Comparison of ENCODE assay signal across 8 cellular contexts in genomic region chr11:63919267-63920125, GRCh38. TPM values are rescaled to one million over a fixed set of nuclear protein-coding genes. Genes with fewer than 3 reads are reported as not detected.
DNase-seq lines count a peak whose midpoint lies in the region; ATAC-seq, FAIRE-seq and TF ChIP-seq lines count a peak whose summit lies in the region.

No MANE protein-coding gene starts in this region.

- CTCF ChIA-PET in A549 (lab: Yijun Ruan, JAX) (interaction anchor here (0.6 to 3.7 kb wide), 10 partner anchors 9 to 232 kb away, joined by 3 to 30 read pairs (median 6); partner anchors contain the start of genes MARK2 and ZFTA), OCI-LY7 (lab: Charles Lee; ENCODE audit: unreplicated experiment) (interaction anchor here (1.1 kb wide), 1 partner anchor 81 kb away, joined by 4 read pairs; the partner anchor contains the start of gene MARK2)

- DNase-seq in A549 (ENCODE audit: low read depth in 1 of 2, low spot score in 1 of 2): no peak
- DNase-seq in NB4 (ENCODE audit: low read depth): peak; percentile 77
- no peak for DNase-seq in OCI-LY7 (ENCODE audit: low spot score)
- DNase-seq in dedifferentiated amniotic fluid mesenchymal stem cell (ENCODE audit: extremely low spot score): no peak
- DNase-seq in stimulated activated naive CD8-positive, alpha-beta T cell treated with anti-CD3 and anti-CD28 coated beads, Interleukin-15, amount 100 ng/mL, for 72 hours: no peak

- no peaks in the 10 kb centered on the region for H3K9me2 ChIP-seq in OCI-LY7 (ENCODE audit: insufficient read depth, low read length)

- H3K27ac ChIP-seq in A549 (peak overlapping the region; percentile 13 to 92; a peak in 5 of 6 replicates), OCI-LY7 (ENCODE audit: low read depth, low read length, poor library complexity, severe bottlenecking) (no peak overlapping the region)

- H3K9ac ChIP-seq in mucosa of stomach (ENCODE audit: low read length): peak overlapping the region; percentile 52

- H2AFZ ChIP-seq in OCI-LY7 (ENCODE audit: low read length): no peak overlapping the region

- no peak for TF ChIP-seq RAD21 in A549 (conservative IDR thresholded peaks at IDR 0.05 in 1 of 2, IDR thresholded peaks at IDR 0.05 in 1 of 2)

- no peaks in the 10 kb centered on the region for H3K9me3 ChIP-seq in A549
- no peaks in the 10 kb centered on the region for H3K9me3 ChIP-seq in mucosa of stomach (ENCODE audit: control insufficient read depth, low read length)
- H3K9me3 ChIP-seq in OCI-LY7 (ENCODE audit: low read length): no peaks in the 10 kb centered on the region

- H3K4me1 ChIP-seq in A549: peaks cover 37% of the 10 kb centered on the region
- peaks cover 48% of the 10 kb centered on the region for H3K4me1 ChIP-seq in mucosa of stomach (ENCODE audit: control insufficient read depth, insufficient read depth, low read length)
- H3K4me1 ChIP-seq in OCI-LY7 (ENCODE audit: insufficient read depth, low read length, poor library complexity, severe bottlenecking): peaks cover 32% of the 10 kb centered on the region

- H3K36me3 Mint-ChIP-seq in dendritic cell treated with granulocyte-macrophage colony-stimulating factor and Interleukin-4, amounts not matched to agents 40 ng/mL and 50 ng/mL, for 4 days (ENCODE audit: low read depth): no peaks in the 10 kb centered on the region

- ATAC-seq in A549 (no peak), GM18858 (IDR thresholded peaks at IDR 0.05; ENCODE audit: unreplicated experiment) (no peak)
- ATAC-seq in stimulated activated naive CD8-positive, alpha-beta T cell treated with anti-CD3 and anti-CD28 coated beads, Interleukin-15, amount 100 ng/mL, for 72 hours: no peak

- H3K4me3 Mint-ChIP-seq in dendritic cell treated with granulocyte-macrophage colony-stimulating factor and Interleukin-4, amounts not matched to agents 40 ng/mL and 50 ng/mL, for 4 days: peak overlapping the region; percentile 62
- peak overlapping the region in 1 of 2 donors; percentile 71 for H3K4me3 Mint-ChIP-seq in stimulated activated naive CD8-positive, alpha-beta T cell treated with anti-CD3 and anti-CD28 coated beads, Interleukin-15, amount 100 ng/mL, for 72 hours

- no peaks in the 10 kb centered on the region for H3K9me3 Mint-ChIP-seq in dendritic cell treated with granulocyte-macrophage colony-stimulating factor and Interleukin-4, amounts not matched to agents 40 ng/mL and 50 ng/mL, for 4 days
- H3K9me3 Mint-ChIP-seq in stimulated activated naive CD8-positive, alpha-beta T cell treated with anti-CD3 and anti-CD28 coated beads, Interleukin-15, amount 100 ng/mL, for 72 hours: no peaks in the 10 kb centered on the region

- WGBS in A549 (ENCODE audit: missing lambda C conversion rate): 70% methylated on average over 27 of the region's 41 CpGs

- TF ChIP-seq CTCF in A549 (IDR thresholded peaks at IDR 0.05): no peak
- no peak for TF ChIP-seq CTCF in NB4 (IDR thresholded peaks at IDR 0.05; ENCODE audit: low read depth, low read length)
- TF ChIP-seq CTCF in OCI-LY7 (conservative IDR thresholded peaks at IDR 0.05; ENCODE audit: low read length): no peak

- no peak for TF ChIP-seq EP300 in A549 (IDR thresholded peaks at IDR 0.05)

- FAIRE-seq in A549 (lab: Jason Lieb, UNC): no peak

- H3K4me2 ChIP-seq in A549 (peak overlapping the region; percentile 100; the same call in 2 of the 3 replicates), OCI-LY7 (ENCODE audit: low read length) (no peak overlapping the region)

- intact Hi-C loops in dendritic cell treated with granulocyte-macrophage colony-stimulating factor and Interleukin-4, amounts not matched to agents 40 ng/mL and 50 ng/mL, for 4 days (cut with micrococcal nuclease): no loop called here
- intact Hi-C loops in OCI-LY7 (cut with micrococcal nuclease; ENCODE audit: unreplicated experiment): no loop called here

- H3K27ac Mint-ChIP-seq in dendritic cell treated with granulocyte-macrophage colony-stimulating factor and Interleukin-4, amounts not matched to agents 40 ng/mL and 50 ng/mL, for 4 days: no peak overlapping the region
- H3K27ac Mint-ChIP-seq in stimulated activated naive CD8-positive, alpha-beta T cell treated with anti-CD3 and anti-CD28 coated beads, Interleukin-15, amount 100 ng/mL, for 72 hours: no peak overlapping the region

- H3K79me2 ChIP-seq in OCI-LY7 (ENCODE audit: insufficient read depth, low read depth, low read length): no peaks in the 10 kb centered on the region

- no peak for TF ChIP-seq POLR2A in A549 (IDR thresholded peaks at IDR 0.05; ENCODE audit: low read length)
- no peak for TF ChIP-seq POLR2A in NB4 (IDR thresholded peaks at IDR 0.05; ENCODE audit: extremely low read depth, insufficient read length)

- H3K27me3 Mint-ChIP-seq in dendritic cell treated with granulocyte-macrophage colony-stimulating factor and Interleukin-4, amounts not matched to agents 40 ng/mL and 50 ng/mL, for 4 days: peaks cover 83% of the 10 kb centered on the region
- peaks cover 30% of the 10 kb centered on the region for H3K27me3 Mint-ChIP-seq in stimulated activated naive CD8-positive, alpha-beta T cell treated with anti-CD3 and anti-CD28 coated beads, Interleukin-15, amount 100 ng/mL, for 72 hours

- no peak overlapping the region for H3K4me3 ChIP-seq in A549
- peak overlapping the region; percentile 30 for H3K4me3 ChIP-seq in NB4 (ENCODE audit: low read depth, low read length)
- H3K4me3 ChIP-seq in mucosa of stomach (ENCODE audit: low read length): peak overlapping the region; percentile 1
- no peak overlapping the region for H3K4me3 ChIP-seq in OCI-LY7 (ENCODE audit: low read depth, low read length, poor library complexity, severe bottlenecking)

- POLR2A ChIA-PET in A549 (lab: Yijun Ruan, JAX): no interaction called here
- POLR2A ChIA-PET in OCI-LY7 (lab: Charles Lee): no interaction called here

- BruUV-seq in OCI-LY7 (replicated peaks; lab: Mats Ljungman, UMichigan): no TSS peak

- peaks cover 47% of the 10 kb centered on the region for H3K4me1 Mint-ChIP-seq in dendritic cell treated with granulocyte-macrophage colony-stimulating factor and Interleukin-4, amounts not matched to agents 40 ng/mL and 50 ng/mL, for 4 days (ENCODE audit: low read depth)
- peaks cover 50% of the 10 kb centered on the region for H3K4me1 Mint-ChIP-seq in stimulated activated naive CD8-positive, alpha-beta T cell treated with anti-CD3 and anti-CD28 coated beads, Interleukin-15, amount 100 ng/mL, for 72 hours

- H3K36me3 ChIP-seq in mucosa of stomach (ENCODE audit: control insufficient read depth, insufficient read depth, low read length) (no peaks in the 10 kb centered on the region), OCI-LY7 (ENCODE audit: insufficient read depth, low read length) (no peaks in the 10 kb centered on the region)

- no peaks in the 10 kb centered on the region for H4K20me1 ChIP-seq in OCI-LY7 (ENCODE audit: insufficient read depth, low read length)

- peaks cover 8% of the 10 kb centered on the region for H3K27me3 ChIP-seq in mucosa of stomach (ENCODE audit: control insufficient read depth, insufficient read depth, low read length)

TF ChIP-seq in A549, 52 proteins besides CTCF, POLR2A, EP300 and RAD21:
- TF ChIP-seq RCOR1 (IDR thresholded peaks at IDR 0.05; ENCODE audit: low read depth, low read length): no peak
- no peak for TF ChIP-seq ATOH8 (CRISPR knock-in tag; IDR thresholded peaks at IDR 0.05; ENCODE audit: low read depth)
TF ChIP-seq in A549: peak in this region for 0.

RNA-seq across cellular contexts. Expression of gene RCOR2, which starts 2.5 kb away (rescaled TPM):
- 1.8 and 2.5 TPM in 2 replicates for polyA plus RNA-seq in A549 (2011; rRNA removed)
- 1.4 and 2.0 TPM in 2 replicates for polyA plus RNA-seq in A549 (2012; cell fraction: cytosol; rRNA removed)
- polyA plus RNA-seq in A549 (2012; cell fraction: nucleus; rRNA removed): 1.8 and 1.9 TPM in 2 replicates
- 0.46 to 0.82 TPM (median 0.58 TPM) in 3 replicates for polyA plus RNA-seq in A549 (2017; fragmentation: RNase III; extraction: RNeasy Plus Mini Kit Qiagen cat#74134 plus additional on column Dnase treatment)
- 3.0 and 3.4 TPM in 2 replicates for polyA minus RNA-seq in A549 (2011; rRNA and poly(A)+ RNA removed)
- total RNA-seq in OCI-LY7 (2014; rRNA removed; shearing (Covaris generic)): 2.1 and 2.4 TPM in 2 replicates
- 2.4 and 3.2 TPM in 2 replicates for total RNA-seq in OCI-LY7 (2022)

RNA-seq across cellular contexts. Expression of gene NAA40, which starts 19.3 kb away (rescaled TPM):
- polyA plus RNA-seq in A549 (2011; rRNA removed): 21.9 and 23.7 TPM in 2 replicates
- 27.9 and 29.5 TPM in 2 replicates for polyA plus RNA-seq in A549 (2012; cell fraction: cytosol; rRNA removed)
- polyA plus RNA-seq in A549 (2012; cell fraction: nucleus; rRNA removed): 49.4 and 62.6 TPM in 2 replicates
- 29.8 to 32.0 TPM (median 30.2 TPM) in 3 replicates for polyA plus RNA-seq in A549 (2017; fragmentation: RNase III; extraction: RNeasy Plus Mini Kit Qiagen cat#74134 plus additional on column Dnase treatment)
- polyA minus RNA-seq in A549 (2011; rRNA and poly(A)+ RNA removed): 14.4 and 14.6 TPM in 2 replicates
- total RNA-seq in OCI-LY7 (2014; rRNA removed; shearing (Covaris generic)): 24.5 and 34.5 TPM in 2 replicates
- 45.1 and 45.5 TPM in 2 replicates for total RNA-seq in OCI-LY7 (2022)

RNA-seq across cellular contexts. Expression of gene COX8A, which starts 54.9 kb away (rescaled TPM):
- 312 and 358 TPM in 2 replicates for polyA plus RNA-seq in A549 (2011; rRNA removed)
- polyA plus RNA-seq in A549 (2012; cell fraction: cytosol; rRNA removed): 1,415 and 1,671 TPM in 2 replicates
- 2,004 and 2,028 TPM in 2 replicates for polyA plus RNA-seq in A549 (2012; cell fraction: nucleus; rRNA removed)
- 750 to 794 TPM (median 759 TPM) in 3 replicates for polyA plus RNA-seq in A549 (2017; fragmentation: RNase III; extraction: RNeasy Plus Mini Kit Qiagen cat#74134 plus additional on column Dnase treatment)
- 299 and 328 TPM in 2 replicates for polyA minus RNA-seq in A549 (2011; rRNA and poly(A)+ RNA removed)
- 523 and 811 TPM in 2 replicates for total RNA-seq in OCI-LY7 (2014; rRNA removed; shearing (Covaris generic))
- total RNA-seq in OCI-LY7 (2022): 373 and 448 TPM in 2 replicates

Comparison
In these comparisons a context has a peak if more than half of its experiments do, and no peak if none do; other contexts are left out.
1. H3K4me3 ChIP-seq: peak in NB4 (single experiment) and mucosa of stomach (single experiment); none in A549 (single experiment) and OCI-LY7 (single experiment).